17 cellular contexts compared by ENCODE assay signal in the genomic region with DNA sequence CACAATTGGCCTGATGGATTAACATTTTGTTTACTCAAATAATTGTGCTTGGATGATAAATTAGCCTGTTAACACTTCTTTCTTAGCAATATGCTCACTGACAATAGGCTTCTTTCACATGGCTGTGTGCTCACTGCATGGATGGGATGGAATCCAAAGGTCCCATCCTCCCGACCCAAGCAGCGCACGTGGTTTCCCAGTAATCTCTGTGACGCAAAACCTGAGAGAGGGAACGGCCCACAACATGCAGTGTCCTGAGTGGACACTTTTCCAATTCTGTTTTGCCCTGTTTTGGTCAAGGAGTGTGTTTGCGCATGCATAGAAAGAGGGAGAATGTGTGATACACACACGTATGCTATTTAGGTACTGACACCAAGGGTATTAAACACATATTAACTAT. TPM values are rescaled to one million over a fixed set of nuclear protein-coding genes. Genes with fewer than 3 reads are reported as not detected.
DNase-seq lines count a peak whose midpoint lies in the region; ATAC-seq and TF ChIP-seq lines count a peak whose summit lies in the region.
"Had no signal": no experiment of that assay in that cellular context is flagged by ENCODE, and none has a peak within 500 bp of the region (broad histone marks: within the 10 kb centered on the region; RNA-seq: fewer than 3 reads in every experiment).

No MANE protein-coding gene starts in this region.

- no peak overlapping the region for H3K4me3 Mint-ChIP-seq in endodermal cell
- H3K4me3 Mint-ChIP-seq: activated T-cell treated with anti-CD3 and anti-CD28 coated beads, Interleukin-2, amount 50 U/mL, for 4 hours; stimulated activated naive B cell treated with anti-CD40 and anti-IgM and Interleukin-4, amounts not matched to agents 10 μg/mL and 1 μg/mL and 100 μg/mL, for 72 hours had no signal

- no peak for TF ChIP-seq CTCF in fibroblast of mammary gland (conservative IDR thresholded peaks at IDR 0.05; ENCODE audit: control insufficient read depth, insufficient read depth, low read depth, low read length)
- no peak for TF ChIP-seq CTCF in endodermal cell (conservative IDR thresholded peaks at IDR 0.05)

- no peak overlapping the region for H3K9ac ChIP-seq in endodermal cell (ENCODE audit: extremely low read depth, low read length, poor library complexity, severe bottlenecking)

- no peaks in the 10 kb centered on the region for H3K4me1 ChIP-seq in endodermal cell (ENCODE audit: control insufficient read depth, insufficient read depth, low read length)

- H3K4me3 ChIP-seq in fibroblast of mammary gland (ENCODE audit: control insufficient read depth, low read depth, low read length) (no peak overlapping the region), endodermal cell (ENCODE audit: low read length) (no peak overlapping the region)
- H3K4me3 ChIP-seq: ascending aorta had no signal

- DNase-seq in NCI-H1417 treated with DMSO at 0.1 percent for 48 hours (lab: John Stamatoyannopoulos, UW) (peak; percentile 4), fibroblast of mammary gland (ENCODE audit: low read depth) (peak; percentile 64), midbrain (lab: John Stamatoyannopoulos, UW) (peak; percentile 38), OCI-M1 (lab: John Stamatoyannopoulos, UW) (no peak), endodermal cell (no peak)
- DNase-seq: activated CD4-positive, alpha-beta T cell treated with anti-CD3 and anti-CD28 coated beads for 48 hours; activated T-cell treated with anti-CD3 and anti-CD28 coated beads, Interleukin-2, amount 50 U/mL, for 4 hours; foreskin fibroblast; NCI-H1105 treated with DMSO at 0.1 percent for 48 hours; NCI-H510A treated with DMSO at 0.1 percent for 48 hours; retina; stimulated activated CD4-positive, alpha-beta T cell treated with anti-CD3 and anti-CD28 coated beads, Interleukin-4, amount 100 ng/mL, for 4 hours; stimulated activated naive B cell treated with anti-CD40 and anti-IgM and Interleukin-4, amounts not matched to agents 10 μg/mL and 1 μg/mL and 100 μg/mL, for 72 hours had no signal

- peaks cover 21% of the 10 kb centered on the region for H3K9me3 ChIP-seq in endodermal cell (ENCODE audit: control insufficient read depth, low read length)
- H3K9me3 ChIP-seq: ascending aorta had no signal

- no peak overlapping the region for H3K27ac Mint-ChIP-seq in endodermal cell
- H3K27ac Mint-ChIP-seq: stimulated activated naive B cell treated with anti-CD40 and anti-IgM and Interleukin-4, amounts not matched to agents 10 μg/mL and 1 μg/mL and 100 μg/mL, for 72 hours had no signal

- ATAC-seq in HG03460 (IDR thresholded peaks at IDR 0.05; ENCODE audit: unreplicated experiment), result no peak
- ATAC-seq: activated T-cell treated with anti-CD3 and anti-CD28 coated beads, Interleukin-2, amount 50 U/mL, for 4 hours; stimulated activated naive B cell treated with anti-CD40 and anti-IgM and Interleukin-4, amounts not matched to agents 10 μg/mL and 1 μg/mL and 100 μg/mL, for 72 hours had no signal

- peaks cover 11% of the 10 kb centered on the region for H3K27me3 Mint-ChIP-seq in endodermal cell (ENCODE audit: insufficient read depth)

- peaks cover 21% of the 10 kb centered on the region for H3K9me3 Mint-ChIP-seq in endodermal cell
- H3K9me3 Mint-ChIP-seq: activated T-cell treated with anti-CD3 and anti-CD28 coated beads, Interleukin-2, amount 50 U/mL, for 4 hours; stimulated activated naive B cell treated with anti-CD40 and anti-IgM and Interleukin-4, amounts not matched to agents 10 μg/mL and 1 μg/mL and 100 μg/mL, for 72 hours had no signal

- H3K4me1 Mint-ChIP-seq in endodermal cell, result peaks cover 5% of the 10 kb centered on the region

- no peaks in the 10 kb centered on the region for H3K27me3 ChIP-seq in endodermal cell (ENCODE audit: control insufficient read depth, insufficient read depth, low read length, poor library complexity, severe bottlenecking)
- H3K27me3 ChIP-seq: ascending aorta had no signal

- H3K27ac ChIP-seq in temporal lobe (ENCODE audit: low read depth, low read length) (peak overlapping the region; percentile 17), endodermal cell (ENCODE audit: low read depth, low read length) (no peak overlapping the region)
- H3K27ac ChIP-seq: ascending aorta had no signal

- 81 to 85% methylated on average over 6 to 7 of the region's 7 CpGs for WGBS in endodermal cell (ENCODE audit: insufficient coverage in 1 of 2, insufficient read length in 1 of 2), 2 experiments

- no peaks in the 10 kb centered on the region for H3K36me3 Mint-ChIP-seq in endodermal cell (ENCODE audit: low read depth)
- H3K36me3 Mint-ChIP-seq: stimulated activated naive B cell treated with anti-CD40 and anti-IgM and Interleukin-4, amounts not matched to agents 10 μg/mL and 1 μg/mL and 100 μg/mL, for 72 hours had no signal

- H3K36me3 ChIP-seq in endodermal cell (ENCODE audit: control insufficient read depth, insufficient read depth, low read length), result no peaks in the 10 kb centered on the region
- H3K36me3 ChIP-seq: ascending aorta had no signal

RNA-seq across cellular contexts. Expression of gene RASGEF1A, which starts 42.1 kb away (rescaled TPM):
- total RNA-seq in temporal lobe, result 12.5 TPM
- total RNA-seq in endodermal cell, result 10 to 100 TPM in 1 of 2 donors, 1 to 10 TPM in 1; 8.1 to 13.4 TPM
- 5.3 TPM for polyA plus RNA-seq in endodermal cell (2013, experiment 1 of 2)
- 4.2 TPM for polyA plus RNA-seq in endodermal cell (2013, experiment 2 of 2)
- total RNA-seq: ascending aorta, H4 had no signal

Comparison
In these comparisons a context has a peak if more than half of its experiments do, and no peak if none do; other contexts are left out.
1. DNase-seq: peak in NCI-H1417 treated with DMSO at 0.1 percent for 48 hours (single experiment), fibroblast of mammary gland (single experiment) and midbrain (single experiment); none in OCI-M1 (single experiment) and endodermal cell (single experiment).